In the genomic region with DNA sequence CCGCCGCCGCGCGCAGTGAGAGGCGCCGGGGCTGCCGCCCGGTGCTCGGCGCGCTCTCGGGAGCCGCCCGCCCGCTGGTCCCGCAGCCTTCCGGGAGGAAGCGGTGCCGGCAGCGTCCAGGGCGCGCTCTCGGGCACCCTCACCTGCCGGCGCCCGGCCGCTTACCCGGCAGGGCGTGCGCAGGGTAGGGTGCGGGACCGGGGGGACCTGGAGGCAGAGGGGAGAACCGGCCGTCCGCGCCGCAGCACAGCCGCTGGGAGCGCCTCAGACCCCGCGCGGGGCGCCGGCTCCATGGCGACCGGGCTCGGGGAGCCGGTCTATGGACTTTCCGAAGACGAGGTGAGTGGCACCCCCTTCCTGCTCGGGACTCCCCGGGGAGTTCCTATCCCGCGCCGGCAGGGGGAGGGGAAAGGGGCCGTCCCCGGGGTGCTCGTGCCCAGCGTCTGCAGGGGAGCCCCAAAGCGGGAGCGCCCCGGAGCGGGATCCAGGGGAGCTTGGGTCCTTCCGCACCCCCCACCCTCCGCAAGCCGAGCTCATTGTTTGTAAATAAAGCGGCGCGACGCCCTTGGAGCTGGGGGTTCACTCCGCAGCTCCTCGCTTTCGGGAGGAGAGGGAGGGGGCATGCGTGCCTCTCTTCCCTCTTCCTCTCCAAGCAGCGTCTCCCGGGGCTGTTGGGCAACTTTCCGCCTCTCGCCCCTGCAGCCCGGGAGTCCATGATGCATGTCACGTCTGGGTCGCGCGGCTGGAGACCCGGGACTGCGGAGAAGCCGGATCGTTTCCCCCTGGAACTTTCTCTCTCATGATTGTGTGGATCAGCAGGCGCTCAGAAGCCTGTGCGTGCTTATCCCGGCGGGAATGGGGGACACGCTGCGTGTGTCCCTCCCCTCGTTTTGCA, we compare ENCODE assay signal across 8 cellular contexts. TPM values are rescaled to one million over a fixed set of nuclear protein-coding genes. Genes with fewer than 3 reads are reported as not detected.
DNase-seq lines count a peak whose midpoint lies in the region; TF ChIP-seq lines count a peak whose summit lies in the region.

No MANE protein-coding gene starts in this region.

- H3K18ac ChIP-seq in mesenchymal stem cell (ENCODE audit: low read depth in 1 of 2, low read length in 2 of 2), result peak overlapping the region; percentile 21 to 73

- no peaks in the 10 kb centered on the region for H3K36me3 Mint-ChIP-seq in HFFc6 (ENCODE audit: low read depth)

- H3K14ac ChIP-seq in mesenchymal stem cell (ENCODE audit: low read length in 2 of 2), result no peak overlapping the region

- H3K9me3 ChIP-seq in duodenal mucosa (ENCODE audit: control insufficient read depth in 1 of 2, low read length in 2 of 2), result no peaks in the 10 kb centered on the region
- H3K9me3 ChIP-seq in mesenchymal stem cell (ENCODE audit: control insufficient read depth, low read length), result no peaks in the 10 kb centered on the region

- H3K4me3 Mint-ChIP-seq in HFFc6, result peak overlapping the region; percentile 87

- H2BK12ac ChIP-seq in mesenchymal stem cell (ENCODE audit: low read length in 2 of 2), result peak overlapping the region in 1 of 2 experiments; percentile 77

- peak overlapping the region; percentile 59 for H2AFZ ChIP-seq in mesenchymal stem cell (ENCODE audit: low read depth, low read length)

- H3K9ac ChIP-seq in duodenal mucosa (ENCODE audit: low read depth in 1 of 2, low read length in 2 of 2) (peak overlapping the region; percentile 61 to 76), mesenchymal stem cell (ENCODE audit: low read length) (peak overlapping the region; percentile 78)

- peak overlapping the region in 1 of 2 experiments; percentile 64 for H3K4ac ChIP-seq in mesenchymal stem cell (ENCODE audit: low read depth in 1 of 2, low read length in 2 of 2)

- WGBS in mesenchymal stem cell, result under 1% methylated on average over 55 of the region's 95 CpGs

- peak; percentile 33 for TF ChIP-seq CTCF in HFFc6 (IDR thresholded peaks at IDR 0.05)

- DNase-seq in DMS 273 (lab: John Stamatoyannopoulos, UW; ENCODE audit: unreplicated experiment), result peak; percentile 81
- DNase-seq in DMS 273 treated with DMSO at 0.1 percent for 48 hours (lab: John Stamatoyannopoulos, UW), result no peak
- DNase-seq in HFFc6, result no peak
- peak; percentile 74 for DNase-seq in NAMALWA (ENCODE audit: low spot score)
- DNase-seq in activated CD4-positive, alpha-beta T cell treated with anti-CD3 and anti-CD28 coated beads, Interleukin-2, amount 50 U/mL, for 1 hour, result peak; percentile 37
- DNase-seq in mesenchymal stem cell, result peak; percentile 60
- DNase-seq in stimulated activated CD8-positive, alpha-beta memory T cell treated with anti-CD3 and anti-CD28 coated beads, Interleukin-2, amount 100 ng/mL, for 48 hours (ENCODE audit: low read depth in 2 of 2), result peak; percentile 35 to 36

- no peak overlapping the region for H3K27ac Mint-ChIP-seq in HFFc6

- no peaks in the 10 kb centered on the region for H3K36me3 ChIP-seq in duodenal mucosa (ENCODE audit: control insufficient read depth in 1 of 2, insufficient read depth in 2 of 2, low read length in 2 of 2)
- no peaks in the 10 kb centered on the region for H3K36me3 ChIP-seq in mesenchymal stem cell (ENCODE audit: control insufficient read depth in 1 of 2, insufficient read depth in 2 of 2, low read depth in 1 of 2, low read length in 2 of 2)

- peak overlapping the region; percentile 61 for H4K91ac ChIP-seq in mesenchymal stem cell (ENCODE audit: low read length)

- H4K8ac ChIP-seq in mesenchymal stem cell (ENCODE audit: low read length), result no peak overlapping the region

- peak overlapping the region; percentile 49 for H2BK120ac ChIP-seq in mesenchymal stem cell (ENCODE audit: low read depth, low read length)

- H3K4me2 ChIP-seq in mesenchymal stem cell (ENCODE audit: low read length, poor library complexity, severe bottlenecking), result peak overlapping the region; percentile 99

- H2AK5ac ChIP-seq in mesenchymal stem cell (ENCODE audit: low read length, severe bottlenecking), result no peak overlapping the region

- peak overlapping the region; percentile 92 to 94 for H3K4me3 ChIP-seq in duodenal mucosa (ENCODE audit: low read depth in 1 of 2, low read length in 2 of 2)
- H3K4me3 ChIP-seq in mesenchymal stem cell (ENCODE audit: insufficient read depth in 1 of 2, low read depth in 1 of 2, low read length in 2 of 2), result peak overlapping the region; percentile 91 to 93

- H3K27me3 ChIP-seq in duodenal mucosa (ENCODE audit: control insufficient read depth in 1 of 2, insufficient read depth in 2 of 2, low read length in 2 of 2) (no peaks in the 10 kb centered on the region), mesenchymal stem cell (ENCODE audit: control insufficient read depth in 1 of 2, insufficient read depth in 1 of 2, low read length in 2 of 2) (no peaks in the 10 kb centered on the region)

- H3K9me3 Mint-ChIP-seq in HFFc6, result no peaks in the 10 kb centered on the region

- H2BK5ac ChIP-seq in mesenchymal stem cell (ENCODE audit: low read depth, low read length, poor library complexity, severe bottlenecking), result no peak overlapping the region

- H3K4me1 ChIP-seq in duodenal mucosa (ENCODE audit: control insufficient read depth in 1 of 2, insufficient read depth in 2 of 2, low read length in 2 of 2), result peaks cover 12 to 30% of the 10 kb centered on the region in 2 donors
- peaks cover 3% of the 10 kb centered on the region for H3K4me1 ChIP-seq in mesenchymal stem cell (ENCODE audit: control insufficient read depth, insufficient read depth, low read depth, low read length)

- H3K27me3 Mint-ChIP-seq in HFFc6 (ENCODE audit: insufficient read depth), result peaks cover 26% of the 10 kb centered on the region

- H3K27ac ChIP-seq in duodenal mucosa (ENCODE audit: low read depth, low read length) (peak overlapping the region; percentile 83), mesenchymal stem cell (ENCODE audit: low read length, poor library complexity, severe bottlenecking) (no peak overlapping the region)

- peaks cover 14% of the 10 kb centered on the region for H3K79me1 ChIP-seq in mesenchymal stem cell (replicated peaks; ENCODE audit: low read length, poor library complexity, severe bottlenecking)

- no peak overlapping the region for H2BK15ac ChIP-seq in mesenchymal stem cell (ENCODE audit: low read depth, poor library complexity, severe bottlenecking)

- peak overlapping the region; percentile 20 to 78 for H3K23ac ChIP-seq in mesenchymal stem cell (ENCODE audit: low read length in 2 of 2)

- peaks cover 30% of the 10 kb centered on the region for H3K4me1 Mint-ChIP-seq in HFFc6 (ENCODE audit: low read depth)

RNA-seq across cellular contexts. Expression of a gene that starts 0.6 kb away (rescaled TPM):
- total RNA-seq in HFFc6 (2021; fragmentation: NEBNext Ultra II Directional; extraction: Animal tissue kit (Norgen Biotek cat#: 25700)), result 10 to 100 TPM; 11.2 to 28.1 (median 15.7) TPM
- polyA plus RNA-seq in mesenchymal stem cell (2013, experiment 1 of 2), result 9.4 TPM
- 12.5 TPM for polyA plus RNA-seq in mesenchymal stem cell (2013, experiment 2 of 2)

Comparison
In these comparisons a context has a peak if more than half of its experiments do, and no peak if none do; other contexts are left out.
1. DNase-seq: peak in DMS 273 (single experiment), NAMALWA (single experiment), activated CD4-positive, alpha-beta T cell treated with anti-CD3 and anti-CD28 coated beads, Interleukin-2, amount 50 U/mL, for 1 hour (single experiment), mesenchymal stem cell (single experiment) and stimulated activated CD8-positive, alpha-beta memory T cell treated with anti-CD3 and anti-CD28 coated beads, Interleukin-2, amount 100 ng/mL, for 48 hours (2 of 2); none in DMS 273 treated with DMSO at 0.1 percent for 48 hours (single experiment) and HFFc6 (single experiment).